In the genomic region with DNA sequence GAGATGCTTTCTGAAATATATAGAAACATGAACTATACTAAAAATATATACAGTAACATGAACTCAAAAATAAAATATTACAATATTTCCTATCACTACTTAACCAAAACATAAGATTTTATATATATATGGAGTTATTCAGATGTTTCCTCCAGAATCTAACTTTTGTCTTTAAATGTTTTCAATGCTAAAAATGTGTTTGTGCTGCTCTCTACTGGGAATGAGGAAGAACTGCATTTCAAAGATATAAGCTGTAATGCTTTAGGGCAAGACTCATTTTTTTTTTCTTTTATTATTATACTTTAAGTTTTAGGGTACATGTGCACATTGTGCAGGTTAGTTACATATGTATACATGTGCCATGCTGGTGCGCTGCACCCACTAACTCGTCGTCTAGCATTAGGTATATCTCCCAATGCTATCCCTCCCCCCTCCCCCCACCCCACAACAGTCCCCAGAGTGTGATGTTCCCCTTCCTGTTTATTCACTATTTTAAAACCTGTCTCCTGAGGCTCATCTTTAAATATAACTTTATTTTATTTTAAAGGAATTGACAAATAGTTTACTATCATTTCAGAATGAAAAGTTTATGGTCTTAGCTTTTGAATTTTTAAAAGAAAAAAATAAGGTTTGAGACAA, we compare ENCODE assay signal across 2 cellular contexts.
TF ChIP-seq lines count a peak whose summit lies in the region.

No MANE protein-coding gene starts in this region.

TF ChIP-seq in HEK293, 187 proteins besides CTCF, POLR2A, EP300 and RAD21:
- peak; percentile 71 for TF ChIP-seq ZNF654 (tag by site-specific recombination; IDR thresholded peaks at IDR 0.05; ENCODE audit: low read depth)

TF ChIP-seq in GM12878, 131 proteins besides CTCF, POLR2A, EP300 and RAD21:
- TF ChIP-seq SMC3 (IDR thresholded peaks at IDR 0.05; ENCODE audit: borderline replicate concordance, low read length) (peak; percentile 49; the same call in 1 of the 2 replicates), ZNF592 (IDR thresholded peaks at IDR 0.05) (peak; percentile 37; the same call in 1 of the 2 replicates)
